Comparison of ENCODE assay signal across 1 cellular context in genomic region chr11:111923951-111924350, GRCh38.
TF ChIP-seq lines count a peak whose summit lies in the region.

No MANE protein-coding gene starts in this region.

TF ChIP-seq in A549, 52 proteins besides CTCF, POLR2A, EP300 and RAD21:
- TF ChIP-seq FOSB (CRISPR knock-in tag; IDR thresholded peaks at IDR 0.05), result no peak
- no peak for TF ChIP-seq HEYL (CRISPR knock-in tag; IDR thresholded peaks at IDR 0.05)
- no peak for TF ChIP-seq ZSCAN20 (CRISPR knock-in tag; IDR thresholded peaks at IDR 0.05)
- no peak for TF ChIP-seq PBX3 (IDR thresholded peaks at IDR 0.05)
- TF ChIP-seq SREBF2 (IDR thresholded peaks at IDR 0.05), result no peak
- TF ChIP-seq JUN (IDR thresholded peaks at IDR 0.05), result no peak
- no peak for TF ChIP-seq RCOR1 (IDR thresholded peaks at IDR 0.05; ENCODE audit: low read depth, low read length)
- TF ChIP-seq MAX (IDR thresholded peaks at IDR 0.05), result no peak
- TF ChIP-seq MYC (IDR thresholded peaks at IDR 0.05; ENCODE audit: borderline replicate concordance, low read length), result no peak
